8 cellular contexts compared by ENCODE assay signal in genomic region chr16:31179747-31180458, GRCh38. TPM values are rescaled to one million over a fixed set of nuclear protein-coding genes. Genes with fewer than 3 reads are reported as not detected.
A peak's percentile ranks its signal among the peaks of the same experiment; 100 is the strongest.
DNase-seq lines count a peak whose midpoint lies in the region; ATAC-seq lines count a peak whose summit lies in the region.

TSS of gene FUS (plus strand) at chr16:31180139. CDS start at chr16:31180215, 76 bp downstream.

- POLR2A ChIA-PET in CD8-positive, alpha-beta memory T cell (lab: Charles Lee) = interaction anchor here (0.6 to 4.8 kb wide), 18 partner anchors 10 to 694 kb away, joined by 3 to 72 read pairs (median 6); partner anchors contain the start of genes ARMC5, BCKDK, KAT8 and PYCARD

- H3K36me3 ChIP-seq in CD8-positive, alpha-beta memory T cell (ENCODE audit: insufficient read depth, low read length) = peaks cover 27% of the 10 kb centered on the region
- peaks cover 30% of the 10 kb centered on the region for H3K36me3 ChIP-seq in effector memory CD4-positive, alpha-beta T cell (ENCODE audit: control insufficient read depth, insufficient read depth, low read length)
- peaks cover 24 to 25% of the 10 kb centered on the region in 2 experiments for H3K36me3 ChIP-seq in mesenchymal stem cell (ENCODE audit: control insufficient read depth in 1 of 2, insufficient read depth in 2 of 2, low read depth in 1 of 2, low read length in 2 of 2)

- peaks cover 9% of the 10 kb centered on the region for H3K79me1 ChIP-seq in mesenchymal stem cell (replicated peaks; ENCODE audit: low read length, poor library complexity, severe bottlenecking)

- WGBS in mesenchymal stem cell = 0% methylated on average over 31 of the region's 69 CpGs

- peak within 1 kb of the TSS; percentile 85 for H3K4me3 ChIP-seq in CD8-positive, alpha-beta memory T cell (ENCODE audit: low read length)
- peak within 1 kb of the TSS; percentile 98 for H3K4me3 ChIP-seq in effector memory CD4-positive, alpha-beta T cell (ENCODE audit: insufficient read depth, low read depth, low read length, poor library complexity, severe bottlenecking)
- peak within 1 kb of the TSS; percentile 91 to 94 for H3K4me3 ChIP-seq in mesenchymal stem cell (ENCODE audit: insufficient read depth in 1 of 2, low read depth in 1 of 2, low read length in 2 of 2)

- peak; percentile 29 for ATAC-seq in GM19468 (IDR thresholded peaks at IDR 0.05; ENCODE audit: extremely low read depth, unreplicated experiment)

- H2AK5ac ChIP-seq in mesenchymal stem cell (ENCODE audit: low read length, severe bottlenecking) = peak within 1 kb of the TSS; percentile 90

- H4K91ac ChIP-seq in mesenchymal stem cell (ENCODE audit: low read length) = peak within 1 kb of the TSS; percentile 96

- H3K27me3 ChIP-seq in CD8-positive, alpha-beta memory T cell (ENCODE audit: insufficient read depth, low read length, poor library complexity, severe bottlenecking) = no peaks in the 10 kb centered on the region
- no peaks in the 10 kb centered on the region for H3K27me3 ChIP-seq in effector memory CD4-positive, alpha-beta T cell (replicated peaks; ENCODE audit: control insufficient read depth, insufficient read depth, low read length, poor library complexity, severe bottlenecking)
- H3K27me3 ChIP-seq in mesenchymal stem cell (ENCODE audit: control insufficient read depth in 1 of 2, insufficient read depth in 1 of 2, low read length in 2 of 2) = no peaks in the 10 kb centered on the region

- peaks cover 0 to 3% (median 0%) of the 10 kb centered on the region in 5 donors for H3K9me3 Mint-ChIP-seq in CD8-positive, alpha-beta memory T cell

- H3K4me2 ChIP-seq in mesenchymal stem cell (ENCODE audit: low read length, poor library complexity, severe bottlenecking) = peak within 1 kb of the TSS; percentile 97

- H4K8ac ChIP-seq in mesenchymal stem cell (ENCODE audit: low read length) = peak within 1 kb of the TSS; percentile 97

- H3K4me1 ChIP-seq in CD8-positive, alpha-beta memory T cell (ENCODE audit: insufficient read depth, low read length) = peaks cover 62% of the 10 kb centered on the region
- H3K4me1 ChIP-seq in effector memory CD4-positive, alpha-beta T cell (ENCODE audit: control insufficient read depth, insufficient read depth, low read length, poor library complexity, severe bottlenecking) = peaks cover 57% of the 10 kb centered on the region
- H3K4me1 ChIP-seq in mesenchymal stem cell (ENCODE audit: control insufficient read depth, insufficient read depth, low read depth, low read length) = peaks cover 14% of the 10 kb centered on the region

- H2BK5ac ChIP-seq in mesenchymal stem cell (ENCODE audit: low read depth, low read length, poor library complexity, severe bottlenecking) = peak within 1 kb of the TSS; percentile 99

- peak within 1 kb of the TSS; percentile 95 to 99 for H3K18ac ChIP-seq in mesenchymal stem cell (ENCODE audit: low read depth in 1 of 2, low read length in 2 of 2)

- no peaks in the 10 kb centered on the region for H3K9me3 ChIP-seq in CD8-positive, alpha-beta memory T cell (ENCODE audit: low read length)
- H3K9me3 ChIP-seq in effector memory CD4-positive, alpha-beta T cell (ENCODE audit: control insufficient read depth, low read length) = no peaks in the 10 kb centered on the region
- no peaks in the 10 kb centered on the region for H3K9me3 ChIP-seq in mesenchymal stem cell (ENCODE audit: control insufficient read depth, low read length)

- peaks cover 53 to 70% (median 57%) of the 10 kb centered on the region in 3 donors for H3K4me1 Mint-ChIP-seq in CD8-positive, alpha-beta memory T cell

- CTCF ChIA-PET in CD8-positive, alpha-beta memory T cell (lab: Charles Lee) = interaction anchor here (1.1 to 5.6 kb wide), 6 partner anchors 14 to 689 kb away, joined by 3 to 44 read pairs (median 4); no protein-coding TSS in a partner anchor

- H2AFZ ChIP-seq in mesenchymal stem cell (ENCODE audit: low read depth, low read length) = peak within 1 kb of the TSS; percentile 76

- peak within 1 kb of the TSS; percentile 76 to 99 for H3K14ac ChIP-seq in mesenchymal stem cell (ENCODE audit: low read length in 2 of 2)

- peak within 1 kb of the TSS; percentile 96 for H3K27ac ChIP-seq in CD8-positive, alpha-beta memory T cell (ENCODE audit: low read depth, low read length)
- peak within 1 kb of the TSS; percentile 93 for H3K27ac ChIP-seq in effector memory CD4-positive, alpha-beta T cell (ENCODE audit: insufficient read depth, low read length, poor library complexity, severe bottlenecking)
- H3K27ac ChIP-seq in mesenchymal stem cell (ENCODE audit: low read length, poor library complexity, severe bottlenecking) = peak within 1 kb of the TSS; percentile 95

- H3K9ac ChIP-seq in mesenchymal stem cell (ENCODE audit: low read length) = peak within 1 kb of the TSS; percentile 95

- peak within 1 kb of the TSS in 1 of 2 experiments; percentile 95 for H3K23ac ChIP-seq in mesenchymal stem cell (ENCODE audit: low read length in 2 of 2)

- H2BK15ac ChIP-seq in mesenchymal stem cell (ENCODE audit: low read depth, poor library complexity, severe bottlenecking) = peak within 1 kb of the TSS; percentile 95

- H2BK120ac ChIP-seq in mesenchymal stem cell (ENCODE audit: low read depth, low read length) = peak within 1 kb of the TSS; percentile 91

- peak; percentile 86 to 95 (median 92) for DNase-seq in CD8-positive, alpha-beta memory T cell
- DNase-seq in HS-27A (ENCODE audit: low read depth) (peak; percentile 78), NOMO-1 (lab: John Stamatoyannopoulos, UW; ENCODE audit: unreplicated experiment in 2 of 2) (peak; percentile 71 to 82), mesenchymal stem cell (peak; percentile 90)
- DNase-seq in activated CD8-positive, alpha-beta memory T cell treated with anti-CD3 and anti-CD28 coated beads for 4 hours (ENCODE audit: low read depth in 2 of 2) = peak; percentile 82
- peak; percentile 84 to 92 (median 86) for DNase-seq in effector memory CD4-positive, alpha-beta T cell
- DNase-seq in stimulated activated CD8-positive, alpha-beta memory T cell treated with anti-CD3 and anti-CD28 coated beads, Interleukin-12 subunit alpha, Interleukin-12 subunit beta, amount 100 ng/mL, for 24 hours (ENCODE audit: extremely low read depth) = peak; percentile 79

- peaks cover 7 to 44% (median 15%) of the 10 kb centered on the region in 3 donors for H3K36me3 Mint-ChIP-seq in CD8-positive, alpha-beta memory T cell

- peak within 1 kb of the TSS; percentile 90 to 100 (median 97) for H3K4me3 Mint-ChIP-seq in CD8-positive, alpha-beta memory T cell

- H3K27ac Mint-ChIP-seq in CD8-positive, alpha-beta memory T cell = peak within 1 kb of the TSS; percentile 94 to 100 (median 96)

- peaks cover 0 to 8% of the 10 kb centered on the region in 2 donors for H3K27me3 Mint-ChIP-seq in CD8-positive, alpha-beta memory T cell

- peak within 1 kb of the TSS; percentile 75 to 95 for H2BK12ac ChIP-seq in mesenchymal stem cell (ENCODE audit: low read length in 2 of 2)

- H3K4ac ChIP-seq in mesenchymal stem cell (ENCODE audit: low read depth in 1 of 2, low read length in 2 of 2) = peak within 1 kb of the TSS; percentile 92 to 95

RNA-seq across cellular contexts. Expression of gene FUS, which starts in this region (rescaled TPM):
- 100 to 1,000 TPM; 621 to 671 TPM for total RNA-seq in CD8-positive, alpha-beta memory T cell
- polyA plus RNA-seq in CD8-positive, alpha-beta memory T cell = 163 TPM
- polyA plus RNA-seq in mesenchymal stem cell (2013, experiment 1 of 2) = 358 TPM
- 365 TPM for polyA plus RNA-seq in mesenchymal stem cell (2013, experiment 2 of 2)

Comparison
In these comparisons a context has a peak if more than half of its experiments do, and no peak if none do; other contexts are left out.
1. Peak in every context shown above with its lines: DNase-seq, ATAC-seq, H3K4me3 ChIP-seq and H3K27ac ChIP-seq.